ENCODE assay signal across 22 cellular contexts in the genomic region with DNA sequence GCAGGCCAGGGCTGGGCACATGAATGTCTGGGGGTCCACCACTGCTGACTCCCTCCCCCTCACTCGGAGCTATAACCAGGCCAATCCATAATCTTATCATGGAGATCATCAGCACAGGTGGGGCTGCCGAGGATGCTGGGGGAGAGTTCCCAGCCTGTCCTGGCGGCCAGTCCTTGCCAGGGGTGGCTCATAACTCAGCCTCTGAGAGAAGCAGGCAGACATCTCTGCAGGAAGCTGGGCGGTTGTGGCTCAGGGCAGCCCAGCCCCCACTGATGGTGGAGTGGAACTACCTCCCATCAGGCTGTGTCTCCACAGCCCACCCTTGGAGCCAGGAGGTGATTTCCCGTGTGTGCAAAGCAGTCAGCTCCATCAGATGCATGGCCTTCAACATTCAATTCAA.
"Had no signal": no experiment of that assay in that cellular context is flagged by ENCODE, and none has a peak within 500 bp of the region (broad histone marks: within the 10 kb centered on the region; RNA-seq: fewer than 3 reads in every experiment).

No MANE protein-coding gene starts in this region.

- H3K9me3 ChIP-seq: SJCRH30 had no signal

- DNase-seq: MV-4-11; NCI-H1048; NCI-H1105 treated with DMSO at 0.1 percent for 48 hours; NCI-H1417 treated with DMSO at 0.1 percent for 48 hours; NCI-H146; NCI-H1694 treated with DMSO at 0.1 percent for 48 hours; NCI-H1930; NCI-H2081; NCI-H2107; NCI-H2227 treated with DMSO at 0.1 percent for 48 hours; NCI-H526 treated with DMSO at 0.1 percent for 48 hours; NCI-H748 treated with DMSO at 0.1 percent for 48 hours; NK-92 treated with Interleukin-12 subunit alpha and Interleukin-12 subunit beta, amount 100 ng/mL, for 24 hours; PC-3; SHP77 treated with DMSO at 0.1 percent for 48 hours; SJCRH30; T-helper 1 cell had no signal

- ATAC-seq: K562, Panc1, PC-3 had no signal

- H3K27ac ChIP-seq: HL-60, RWPE1, SJCRH30, SK-N-MC had no signal

- H3K4me3 ChIP-seq: K562, SJCRH30, SK-N-MC had no signal

- H3K27me3 ChIP-seq: SJCRH30 had no signal

- H3K36me3 ChIP-seq: SJCRH30 had no signal
